Comparison of ENCODE assay signal across 15 cellular contexts in the genomic region with DNA sequence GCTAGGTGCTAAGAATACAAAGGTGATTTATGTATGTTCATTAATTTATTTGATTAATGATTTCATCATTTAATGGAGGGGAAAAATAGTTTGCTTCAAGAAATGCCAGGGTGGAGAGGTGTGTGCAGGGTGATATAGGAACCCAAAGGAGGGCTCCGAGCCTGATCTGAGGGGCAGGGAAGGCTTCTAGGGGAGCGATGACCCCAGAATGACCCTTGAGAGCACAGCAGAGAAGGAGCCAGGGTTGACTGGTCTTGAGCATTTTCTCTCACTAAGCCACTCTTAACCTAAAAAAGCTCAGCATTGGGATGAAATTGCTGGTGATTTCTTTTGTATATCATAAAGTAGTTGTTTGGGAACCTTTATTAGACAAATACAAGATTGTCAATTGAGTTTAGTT. TPM values are rescaled to one million over a fixed set of nuclear protein-coding genes. Genes with fewer than 3 reads are reported as not detected.
DNase-seq lines count a peak whose midpoint lies in the region; ATAC-seq and TF ChIP-seq lines count a peak whose summit lies in the region.
"Had no signal": no experiment of that assay in that cellular context is flagged by ENCODE, and none has a peak within 500 bp of the region (broad histone marks: within the 10 kb centered on the region; RNA-seq: fewer than 3 reads in every experiment).

No MANE protein-coding gene starts in this region.

- H3K36me3 ChIP-seq in heart left ventricle: peaks cover 0 to 27% (median 9%) of the 10 kb centered on the region in 9 donors
- peaks cover 0 to 15% of the 10 kb centered on the region in 2 donors for H3K36me3 ChIP-seq in psoas muscle (ENCODE audit: insufficient read depth in 1 of 2, low read depth in 1 of 2)

- no peak for TF ChIP-seq CTCF in heart left ventricle (IDR thresholded peaks at IDR 0.05)
- TF ChIP-seq CTCF in psoas muscle (IDR thresholded peaks at IDR 0.05): no peak

- no peaks in the 10 kb centered on the region for H3K9me3 ChIP-seq in heart left ventricle
- H3K9me3 ChIP-seq in psoas muscle: no peaks in the 10 kb centered on the region
- H3K9me3 ChIP-seq: Caco-2 had no signal

- TF ChIP-seq POLR2A in heart left ventricle (IDR thresholded peaks at IDR 0.05): no peak

- intact Hi-C loops in heart left ventricle (cut with DNase I) (loop anchor here in 3 of 10 donors (5.0 kb wide), 1 partner anchor 35 kb away; a partner anchor contains a TSS), Right ventricle myocardium inferior (cut with DNase I) (no loop called here), left ventricle myocardium superior (cut with micrococcal nuclease) (no loop called here), psoas muscle (cut with DNase I) (no loop called here)

- 47 to 67% (median 67%) methylated on average over 2 of the region's 2 CpGs for WGBS in heart left ventricle, 4 donors
- WGBS in psoas muscle, 3 donors: 59 to 79% (median 73%) methylated on average over 2 of the region's 2 CpGs

- DNase-seq in heart left ventricle (no peak), Right ventricle myocardium inferior (ENCODE audit: missing footprints) (no peak), left ventricle myocardium superior (no peak), psoas muscle (no peak), NCI-H1092 treated with DMSO at 0.1 percent for 48 hours (lab: John Stamatoyannopoulos, UW) (no peak), NCI-H2196 (lab: John Stamatoyannopoulos, UW; ENCODE audit: unreplicated experiment) (no peak), NCI-H774 (lab: John Stamatoyannopoulos, UW) (no peak)
- DNase-seq in stimulated activated naive CD4-positive, alpha-beta T cell treated with Interleukin-2 at 50 U/mL for 16 hours (lab: John Stamatoyannopoulos, UW): no peak
- DNase-seq: Caco-2, DMS53, NCI-H1048, NCI-H446, NCI-H748 treated with DMSO at 0.1 percent for 48 hours, SHP77 had no signal

- H3K4me3 ChIP-seq in heart left ventricle (peak overlapping the region in 3 of 12 donors; percentile 6 to 23 (median 17)), psoas muscle (peak overlapping the region; percentile 46)

- ATAC-seq in heart left ventricle (peak in 1 of 4 donors; percentile 29), Right ventricle myocardium inferior (no peak), left ventricle myocardium superior (peak; percentile 27), psoas muscle (peak in 1 of 4 donors; percentile 34)

- H3K4me1 ChIP-seq in heart left ventricle (peaks cover 10 to 81% (median 55%) of the 10 kb centered on the region in 12 donors), psoas muscle (peaks cover 56% of the 10 kb centered on the region)
- H3K4me1 ChIP-seq: Caco-2 had no signal

- H3K27ac ChIP-seq in heart left ventricle (peak overlapping the region; percentile 70 to 91 (median 82)), psoas muscle (peak overlapping the region; percentile 82)
- H3K27ac ChIP-seq: C4-2B had no signal

- H3K27me3 ChIP-seq in heart left ventricle (no peaks in the 10 kb centered on the region), psoas muscle (ENCODE audit: insufficient read depth in 3 of 3, low read length in 2 of 3) (no peaks in the 10 kb centered on the region)

RNA-seq across cellular contexts. Expression of a gene that starts 35.1 kb away (rescaled TPM):
- 100 to 1,000 TPM; 207 to 298 (median 257) TPM for total RNA-seq in heart left ventricle
- 10 to 100 TPM; 26.3 to 36.4 TPM for polyA plus RNA-seq in heart left ventricle
- 285 TPM for total RNA-seq in Right ventricle myocardium inferior
- 306 TPM for total RNA-seq in left ventricle myocardium superior
- total RNA-seq in psoas muscle: 100 to 1,000 TPM; 119 to 155 (median 134) TPM
- polyA plus RNA-seq in psoas muscle: 10 to 100 TPM in 2 of 3 donors, 1 to 10 TPM in 1; 7.8 to 64.2 (median 25.5) TPM
